Comparison of ENCODE assay signal across 18 cellular contexts in genomic region chr5:156411957-156412356, GRCh38.
"Had no signal": no experiment of that assay in that cellular context is flagged by ENCODE, and none has a peak within 500 bp of the region (broad histone marks: within the 10 kb centered on the region; RNA-seq: fewer than 3 reads in every experiment).

No MANE protein-coding gene starts in this region.

- DNase-seq: activated CD4-positive, alpha-beta T cell treated with anti-CD3 and anti-CD28 coated beads, Interleukin-2, amount 10 ng/mL, durations not matched to agents 7 days and 5 days; activated CD4-positive, CD25-positive, alpha-beta regulatory T cell; activated CD8-positive, alpha-beta T cell treated with anti-CD3 and anti-CD28 coated beads, Interleukin-2, amount 10 ng/mL, durations not matched to agents 7 days and 5 days; activated naive CD4-positive, alpha-beta T cell treated with anti-CD3 and anti-CD28 coated beads for 36 hours; activated T-cell treated with anti-CD3 and anti-CD28 coated beads, Interleukin-2, amount 50 U/mL, for 4 hours; hippocampal formation; left cardiac atrium; naive thymus-derived CD4-positive, alpha-beta T cell; SK-N-SH; spleen; stimulated activated CD4-positive, alpha-beta T cell treated with anti-CD3 and anti-CD28 coated beads, Interleukin-4, amount 100 ng/mL, for 4 hours had no signal

- H3K4me3 ChIP-seq: lung, neural progenitor cell, prostate gland, spleen had no signal

- H3K36me3 ChIP-seq: ascending aorta, neural progenitor cell, prostate gland, spleen, thoracic aorta had no signal

- H3K9ac ChIP-seq: neural progenitor cell, SK-N-SH had no signal

- H2AFZ ChIP-seq: neural progenitor cell had no signal

- H3K4me2 ChIP-seq: neural progenitor cell had no signal

- H3K4me1 ChIP-seq: prostate gland had no signal

- H3K9me3 ChIP-seq: ascending aorta, prostate gland, SK-N-SH, spleen, thoracic aorta had no signal

- FAIRE-seq: islet of Langerhans had no signal

- ATAC-seq: activated CD8-positive, alpha-beta T cell treated with anti-CD3 and anti-CD28 coated beads, Interleukin-2, amount 10 ng/mL, durations not matched to agents 7 days and 5 days; activated T-cell treated with anti-CD3 and anti-CD28 coated beads, Interleukin-2, amount 50 U/mL, for 4 hours; naive thymus-derived CD4-positive, alpha-beta T cell; stimulated activated memory B cell treated with anti-CD40 and anti-IgM and Interleukin-4, amounts not matched to agents 10 μg/mL and 1 μg/mL and 100 μg/mL, for 72 hours had no signal

- H3K27me3 ChIP-seq: ascending aorta, neural progenitor cell, spleen had no signal

- H3K27ac ChIP-seq: neural progenitor cell, prostate gland had no signal
